Comparison of ENCODE assay signal across 20 cellular contexts in genomic region chr7:32103361-32103760, GRCh38.
"Had no signal": no experiment of that assay in that cellular context is flagged by ENCODE, and none has a peak within 500 bp of the region (broad histone marks: within the 10 kb centered on the region; RNA-seq: fewer than 3 reads in every experiment).

No MANE protein-coding gene starts in this region.

- H3K27ac ChIP-seq: neural progenitor cell, parathyroid adenoma, prostate gland, sigmoid colon, stomach, thyroid gland had no signal

- H3K36me3 ChIP-seq: neural progenitor cell, prostate gland, sigmoid colon, stomach, thyroid gland had no signal

- H3K9ac ChIP-seq: neural progenitor cell, parathyroid adenoma had no signal

- H3K4me2 ChIP-seq: neural progenitor cell had no signal

- H3K79me2 ChIP-seq: parathyroid adenoma had no signal

- H3K4me1 ChIP-seq: neural progenitor cell, parathyroid adenoma, prostate gland, stomach, thyroid gland had no signal

- H3K27me3 ChIP-seq: neural progenitor cell, sigmoid colon, stomach, thyroid gland had no signal

- H2AFZ ChIP-seq: neural progenitor cell, parathyroid adenoma had no signal

- H3K4me3 ChIP-seq: lung, mucosa of descending colon, neural progenitor cell, prostate gland, sigmoid colon, stomach, thyroid gland had no signal

- H3K9me3 ChIP-seq: mucosa of descending colon, prostate gland, sigmoid colon, thyroid gland had no signal

- ATAC-seq: mucosa of descending colon; natural killer cell treated with Interleukin-12 subunit alpha and Interleukin-12 subunit beta and Interleukin-15 and Interleukin-18, amount 100 ng/mL, for 72 hours; stimulated activated effector memory CD8-positive, alpha-beta T cell treated with anti-CD3 and anti-CD28 coated beads, Interleukin-12 subunit alpha, Interleukin-12 subunit beta, amount 100 ng/mL, for 72 hours had no signal

- DNase-seq: cortex of kidney; hippocampal formation; kidney glomerular epithelial cell; mesenchymal stem cell; mucosa of descending colon; naive B cell; right cardiac atrium; sigmoid colon; stimulated activated CD4-positive, alpha-beta T cell treated with anti-CD3 and anti-CD28 coated beads, Interleukin-2, amount 100 ng/mL, for 24 hours; stimulated activated CD4-positive, alpha-beta T cell treated with anti-CD3 and anti-CD28 coated beads, Interleukin-4, amount 100 ng/mL, for 24 hours; stimulated activated naive CD4-positive, alpha-beta T cell treated with Interleukin-2 at 50 U/mL for 16 hours; stomach; thyroid gland; trophoblast cell had no signal
